In the genomic region with DNA sequence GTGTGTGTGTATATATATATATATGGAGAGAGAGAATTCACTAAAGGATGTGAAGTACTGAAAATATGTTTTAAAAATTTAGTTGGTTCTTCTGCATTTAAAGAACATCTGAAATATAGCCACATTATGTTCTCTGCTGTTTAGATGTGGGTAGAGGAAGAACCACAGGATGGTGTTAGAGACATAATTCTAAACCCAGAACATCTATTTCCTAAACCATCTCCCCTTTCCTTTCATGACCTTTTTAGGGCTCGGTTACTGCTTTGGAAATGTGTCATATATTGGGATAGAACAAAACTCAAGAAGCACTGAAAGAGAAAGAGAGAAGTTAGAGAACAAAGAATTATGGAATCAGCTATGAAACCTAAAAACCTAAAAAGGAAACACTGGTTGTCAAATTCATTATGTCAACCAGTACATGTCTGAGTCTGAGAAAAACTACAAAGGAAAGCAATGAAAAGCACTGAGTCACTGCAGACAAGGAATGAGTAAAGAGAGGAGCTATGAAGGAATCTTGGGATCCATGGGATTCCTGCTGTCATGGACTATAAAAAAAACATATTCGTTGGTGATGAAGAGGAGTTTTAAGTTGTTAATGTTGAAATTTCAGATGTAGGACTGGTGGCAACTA, we compare ENCODE assay signal across 16 cellular contexts. TPM values are rescaled to one million over a fixed set of nuclear protein-coding genes. Genes with fewer than 3 reads are reported as not detected.
DNase-seq lines count a peak whose midpoint lies in the region; ATAC-seq, FAIRE-seq and TF ChIP-seq lines count a peak whose summit lies in the region.
"Had no signal": no experiment of that assay in that cellular context is flagged by ENCODE, and none has a peak within 500 bp of the region (broad histone marks: within the 10 kb centered on the region; RNA-seq: fewer than 3 reads in every experiment).

No MANE protein-coding gene starts in this region.

- ATAC-seq in GM21381 (IDR thresholded peaks at IDR 0.05; ENCODE audit: unreplicated experiment) (no peak), HG03442 (IDR thresholded peaks at IDR 0.05; ENCODE audit: unreplicated experiment) (no peak)

- DNase-seq in AG20443 (ENCODE audit: low spot score): peak; percentile 45
- DNase-seq in HS-27A (ENCODE audit: low read depth): peak; percentile 4
- DNase-seq in astrocyte of the hippocampus (ENCODE audit: low read depth, low spot score): peak; percentile 67
- DNase-seq in kidney epithelial cell (ENCODE audit: low read depth): peak; percentile 18
- no peak for DNase-seq in NCI-H1105 (lab: John Stamatoyannopoulos, UW)
- DNase-seq in kidney: no peak
- DNase-seq: activated T-cell treated with anti-CD3 and anti-CD28 coated beads, Interleukin-2, amount 50 U/mL, for 24 hours; cerebellar nuclear complex; islet precursor cell; Kasumi-1; naive B cell; NCI-H2029; sigmoid colon had no signal

- intact Hi-C loops in kidney (cut with DNase I): no loop called here

- TF ChIP-seq CTCF in kidney epithelial cell (IDR thresholded peaks at IDR 0.05; ENCODE audit: insufficient read depth, low read length, poor library complexity, severe bottlenecking): no peak
- TF ChIP-seq CTCF in kidney (IDR thresholded peaks at IDR 0.05; ENCODE audit: borderline replicate concordance, extremely low read depth, insufficient read depth): no peak

- no peaks in the 10 kb centered on the region for H3K36me3 ChIP-seq in kidney epithelial cell (ENCODE audit: control insufficient read depth, insufficient read depth, low read length)
- H3K36me3 ChIP-seq in kidney (ENCODE audit: control insufficient read depth in 1 of 2, insufficient read depth in 2 of 2, low read length in 2 of 2): peaks cover 6 to 8% of the 10 kb centered on the region in 2 donors

- H3K27me3 ChIP-seq in kidney epithelial cell (ENCODE audit: control insufficient read depth, insufficient read depth, low read length): no peaks in the 10 kb centered on the region
- H3K27me3 ChIP-seq: sigmoid colon had no signal

- H3K4me1 ChIP-seq in kidney (ENCODE audit: control insufficient read depth in 1 of 2, insufficient read depth in 1 of 2, low read depth in 1 of 2, low read length in 2 of 2): no peaks in the 10 kb centered on the region

- H3K4me3 ChIP-seq in kidney epithelial cell (ENCODE audit: low read depth, low read length) (no peak overlapping the region), kidney (ENCODE audit: low read length in 2 of 2) (no peak overlapping the region)
- H3K4me3 ChIP-seq: sigmoid colon had no signal

- H3K9me3 ChIP-seq in kidney (ENCODE audit: control insufficient read depth in 1 of 2, low read length in 2 of 2): no peaks in the 10 kb centered on the region
- H3K9me3 ChIP-seq: sigmoid colon had no signal

- FAIRE-seq in kidney (lab: Jason Lieb, UNC): no peak
- FAIRE-seq: frontal cortex had no signal

- no peak overlapping the region for H3K9ac ChIP-seq in kidney (ENCODE audit: low read length in 2 of 2)

- H3K27ac ChIP-seq in kidney (ENCODE audit: low read depth in 2 of 2, low read length in 2 of 2): no peak overlapping the region
- H3K27ac ChIP-seq: sigmoid colon had no signal

RNA-seq across cellular contexts. Expression of gene SLC12A2, which starts 28.4 kb away (rescaled TPM):
- total RNA-seq in kidney epithelial cell: 17.3 and 17.5 TPM in 2 replicates
- 21.0 TPM for total RNA-seq in kidney
- polyA plus RNA-seq in kidney (ENCODE audit: insufficient read depth, low read depth, low replicate concordance): 3.8 TPM

Comparison
In these comparisons a context has a peak if more than half of its experiments do, and no peak if none do; other contexts are left out.
1. DNase-seq: peak in AG20443 (single experiment), HS-27A (single experiment), astrocyte of the hippocampus (single experiment) and kidney epithelial cell (single experiment); none in NCI-H1105 (single experiment) and kidney (single experiment).